Comparison of ENCODE assay signal across 8 cellular contexts in the genomic region with DNA sequence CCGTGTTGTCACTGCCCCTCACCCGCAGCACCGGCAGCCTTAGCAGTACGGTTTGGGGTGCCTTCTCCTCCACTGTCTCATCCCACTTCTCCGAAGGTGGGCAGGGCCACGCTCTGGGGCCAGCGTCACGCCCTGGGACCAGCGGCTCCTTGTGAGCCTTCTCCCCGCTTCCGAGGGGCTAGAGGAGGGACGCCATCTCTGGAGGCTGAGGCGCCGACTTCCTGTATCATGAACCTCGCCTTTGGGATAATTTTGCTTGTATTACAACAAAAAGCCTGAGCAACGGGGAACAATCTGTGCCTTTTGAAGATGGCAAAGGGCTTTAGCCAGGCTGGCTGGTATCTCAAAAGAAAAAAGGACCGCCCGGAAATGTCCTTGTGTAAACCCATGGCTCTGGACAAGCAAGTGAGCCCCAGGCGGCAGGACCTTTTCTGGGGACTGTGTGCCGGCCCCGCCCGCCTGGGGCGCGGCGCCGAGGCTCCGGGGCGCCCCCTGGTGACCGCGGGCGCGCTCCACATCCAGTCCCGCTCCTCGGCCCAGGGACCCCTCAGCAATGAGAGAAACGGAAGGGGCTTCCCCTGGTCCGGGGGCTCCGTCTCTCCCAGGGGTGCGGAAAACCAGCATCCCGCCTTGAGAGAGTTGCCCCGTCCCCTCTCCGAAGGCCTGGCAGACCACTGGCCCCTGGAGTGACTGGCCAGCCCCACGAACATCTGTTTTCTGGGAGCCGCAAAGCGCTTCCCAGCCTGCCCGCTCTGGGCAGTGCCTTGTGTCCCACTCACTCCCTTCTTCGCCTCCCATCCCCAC. TPM values are rescaled to one million over a fixed set of nuclear protein-coding genes. Genes with fewer than 3 reads are reported as not detected.
DNase-seq lines count a peak whose midpoint lies in the region; ATAC-seq, FAIRE-seq and TF ChIP-seq lines count a peak whose summit lies in the region.

No MANE protein-coding gene starts in this region.

- H3K36me3 ChIP-seq in KOPT-K1 (ENCODE audit: insufficient read depth, low read length) (no peaks in the 10 kb centered on the region), bronchial epithelial cell (ENCODE audit: control insufficient read depth, insufficient read depth, low read length) (no peaks in the 10 kb centered on the region)

- no peaks in the 10 kb centered on the region for H3K27me3 ChIP-seq in bronchial epithelial cell (ENCODE audit: control insufficient read depth, insufficient read depth, low read length)

- DNase-seq in bronchial epithelial cell (ENCODE audit: low read depth) = peak; percentile 17
- peak; percentile 71 for DNase-seq in inferior parietal cortex (ENCODE audit: extremely low spot score)
- peak; percentile 60 for DNase-seq in stimulated activated CD4-positive, alpha-beta T cell treated with anti-CD3 and anti-CD28 coated beads, Interleukin-12 subunit alpha, Interleukin-12 subunit beta, amount 100 ng/mL, for 4 hours
- DNase-seq in OCI-M2 (lab: John Stamatoyannopoulos, UW; ENCODE audit: unreplicated experiment) = no peak

- H3K4me3 ChIP-seq in bronchial epithelial cell (ENCODE audit: low read depth, low read length) = peak overlapping the region; percentile 50

- no peaks in the 10 kb centered on the region for H3K9me3 ChIP-seq in KOPT-K1 (ENCODE audit: insufficient read depth, low read length, poor library complexity, severe bottlenecking)

- no peak for FAIRE-seq in bronchial epithelial cell (lab: Jason Lieb, UNC)

- TF ChIP-seq POLR2A in GM10847 (IDR thresholded peaks at IDR 0.05; ENCODE audit: extremely low read depth, insufficient read length) = peak; percentile 28

- peak; percentile 96 for TF ChIP-seq CTCF in VCaP (conservative IDR thresholded peaks at IDR 0.05)
- peak; percentile 79 for TF ChIP-seq CTCF in bronchial epithelial cell (IDR thresholded peaks at IDR 0.05; ENCODE audit: insufficient read depth, low read length, severe bottlenecking)

- ATAC-seq in GM21786 (IDR thresholded peaks at IDR 0.05; ENCODE audit: unreplicated experiment) = peak; percentile 59

- H3K27ac ChIP-seq in KOPT-K1 (ENCODE audit: low read depth, low read length, poor library complexity, severe bottlenecking) = peak overlapping the region; percentile 81
- peak overlapping the region; percentile 34; the same call in 1 of the 2 replicates for H3K27ac ChIP-seq in VCaP

RNA-seq across cellular contexts. Expression of a gene that starts 3.8 kb away (rescaled TPM):
- 0.26 and 1.0 TPM in 2 replicates for total RNA-seq in bronchial epithelial cell

RNA-seq across cellular contexts. Expression of a gene that starts 15.2 kb away (rescaled TPM):
- 0.26 and 0.51 TPM in 2 replicates for total RNA-seq in bronchial epithelial cell

RNA-seq across cellular contexts. Expression of a gene that starts 25.9 kb away (rescaled TPM):
- 4.6 and 9.2 TPM in 2 replicates for total RNA-seq in bronchial epithelial cell
